Comparison of ENCODE assay signal across 8 cellular contexts in the genomic region with DNA sequence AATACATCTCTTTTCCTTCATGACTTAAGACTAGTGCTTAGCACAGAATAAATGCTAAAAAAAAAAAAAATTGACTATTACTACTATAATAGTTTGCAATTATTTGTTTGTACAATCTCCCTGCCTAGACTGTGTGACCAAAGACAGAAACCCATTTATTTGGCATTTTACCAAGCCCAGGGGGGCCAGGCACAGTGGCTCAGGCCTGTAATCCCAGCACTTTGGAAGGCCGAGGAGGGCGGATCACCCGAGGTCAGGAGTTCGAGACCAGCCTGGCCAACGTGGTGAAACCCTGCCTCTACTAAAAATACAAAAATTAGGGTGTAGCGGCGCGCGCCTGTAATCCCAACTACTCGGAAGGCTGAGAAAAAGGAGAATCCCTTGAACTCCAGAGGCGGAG. TPM values are rescaled to one million over a fixed set of nuclear protein-coding genes. Genes with fewer than 3 reads are reported as not detected.
A peak's percentile ranks its signal among the peaks of the same experiment; 100 is the strongest.
DNase-seq lines count a peak whose midpoint lies in the region; ATAC-seq and TF ChIP-seq lines count a peak whose summit lies in the region.

No MANE protein-coding gene starts in this region.

- TF ChIP-seq CTCF in activated CD8-positive, alpha-beta T cell treated with anti-CD3 and anti-CD28 coated beads for 36 hours (IDR thresholded peaks at IDR 0.05) = no peak
- no peak for TF ChIP-seq CTCF in suprapubic skin (IDR thresholded peaks at IDR 0.05)

- H3K4me3 ChIP-seq in iPS-18c (ENCODE audit: insufficient read depth, low read depth, low read length) (peak overlapping the region; percentile 94; the same call in 1 of the 2 replicates), suprapubic skin (peak overlapping the region; percentile 75)

- no peaks in the 10 kb centered on the region for H3K27me3 Mint-ChIP-seq in activated CD4-positive, alpha-beta T cell treated with anti-CD3 and anti-CD28 coated beads, Interleukin-2, amount 10 ng/mL, durations not matched to agents 24 days and 14 days
- no peaks in the 10 kb centered on the region for H3K27me3 Mint-ChIP-seq in activated CD8-positive, alpha-beta T cell treated with anti-CD3 and anti-CD28 coated beads for 36 hours

- peaks cover 41% of the 10 kb centered on the region for H3K4me1 ChIP-seq in suprapubic skin

- peak overlapping the region; percentile 97 for H3K4me3 Mint-ChIP-seq in activated CD4-positive, alpha-beta T cell treated with anti-CD3 and anti-CD28 coated beads, Interleukin-2, amount 10 ng/mL, durations not matched to agents 24 days and 14 days
- H3K4me3 Mint-ChIP-seq in activated CD8-positive, alpha-beta T cell treated with anti-CD3 and anti-CD28 coated beads for 36 hours = peak overlapping the region; percentile 92

- peaks cover 10% of the 10 kb centered on the region for H3K36me3 Mint-ChIP-seq in activated CD4-positive, alpha-beta T cell treated with anti-CD3 and anti-CD28 coated beads, Interleukin-2, amount 10 ng/mL, durations not matched to agents 24 days and 14 days (ENCODE audit: low read depth)
- H3K36me3 Mint-ChIP-seq in activated CD8-positive, alpha-beta T cell treated with anti-CD3 and anti-CD28 coated beads for 36 hours (ENCODE audit: low read depth) = peaks cover 12% of the 10 kb centered on the region

- CTCF ChIA-PET in activated CD8-positive, alpha-beta T cell treated with anti-CD3 and anti-CD28 coated beads for 36 hours (lab: Charles Lee) = interaction anchor here (1.2 to 2.6 kb wide), 2 partner anchors 9 to 18 kb away, joined by 8 to 16 read pairs; a partner anchor contains a TSS

- H3K27ac Mint-ChIP-seq in activated CD4-positive, alpha-beta T cell treated with anti-CD3 and anti-CD28 coated beads, Interleukin-2, amount 10 ng/mL, durations not matched to agents 24 days and 14 days = no peak overlapping the region
- peak overlapping the region; percentile 70 for H3K27ac Mint-ChIP-seq in activated CD8-positive, alpha-beta T cell treated with anti-CD3 and anti-CD28 coated beads for 36 hours

- no peak overlapping the region for H3K27ac ChIP-seq in suprapubic skin

- peaks cover 26% of the 10 kb centered on the region for H3K4me1 Mint-ChIP-seq in activated CD4-positive, alpha-beta T cell treated with anti-CD3 and anti-CD28 coated beads, Interleukin-2, amount 10 ng/mL, durations not matched to agents 24 days and 14 days
- peaks cover 40% of the 10 kb centered on the region for H3K4me1 Mint-ChIP-seq in activated CD8-positive, alpha-beta T cell treated with anti-CD3 and anti-CD28 coated beads for 36 hours (ENCODE audit: low read depth)

- no peaks in the 10 kb centered on the region for H3K36me3 ChIP-seq in suprapubic skin

- intact Hi-C loops in activated CD4-positive, alpha-beta T cell treated with anti-CD3 and anti-CD28 coated beads, Interleukin-2, amount 10 ng/mL, durations not matched to agents 24 days and 14 days (cut with micrococcal nuclease) = loop anchor here (5.0 kb wide), 2 partner anchors 33 to 1907 kb away; a partner anchor contains a TSS
- intact Hi-C loops in activated CD8-positive, alpha-beta T cell treated with anti-CD3 and anti-CD28 coated beads for 36 hours (cut with micrococcal nuclease) = no loop called here

- 48% methylated on average over 11 of the region's 11 CpGs for WGBS in suprapubic skin

- H3K9me3 Mint-ChIP-seq in activated CD4-positive, alpha-beta T cell treated with anti-CD3 and anti-CD28 coated beads, Interleukin-2, amount 10 ng/mL, durations not matched to agents 24 days and 14 days = no peaks in the 10 kb centered on the region
- no peaks in the 10 kb centered on the region for H3K9me3 Mint-ChIP-seq in activated CD8-positive, alpha-beta T cell treated with anti-CD3 and anti-CD28 coated beads for 36 hours

- ATAC-seq in activated CD8-positive, alpha-beta T cell treated with anti-CD3 and anti-CD28 coated beads for 36 hours = no peak
- ATAC-seq in HG02970 (IDR thresholded peaks at IDR 0.05; ENCODE audit: low FRiP score, unreplicated experiment) = no peak
- no peak for ATAC-seq in HG03354 (IDR thresholded peaks at IDR 0.05; ENCODE audit: poor library complexity, severe bottlenecking, unreplicated experiment)

- POLR2A ChIA-PET in activated CD8-positive, alpha-beta T cell treated with anti-CD3 and anti-CD28 coated beads for 36 hours (lab: Charles Lee) = interaction anchor here (0.9 to 4.2 kb wide), 2 partner anchors 9 to 17 kb away, joined by 3 to 59 read pairs; a partner anchor contains a TSS

- TF ChIP-seq EP300 in suprapubic skin (IDR thresholded peaks at IDR 0.05) = no peak

- H3K9me3 ChIP-seq in iPS-18c (ENCODE audit: control insufficient read depth, insufficient read depth, low read length) = no peaks in the 10 kb centered on the region
- H3K9me3 ChIP-seq in suprapubic skin = no peaks in the 10 kb centered on the region

- no peak for TF ChIP-seq POLR2A in suprapubic skin (IDR thresholded peaks at IDR 0.05)

- H3K27me3 ChIP-seq in suprapubic skin = no peaks in the 10 kb centered on the region

- no peak for DNase-seq in activated CD4-positive, alpha-beta T cell treated with anti-CD3 and anti-CD28 coated beads, Interleukin-2, amount 10 ng/mL, durations not matched to agents 24 days and 14 days
- DNase-seq in activated CD4-positive, alpha-beta T cell treated with anti-CD3 and anti-CD28 coated beads for 1 hour = no peak
- DNase-seq in activated CD8-positive, alpha-beta T cell treated with anti-CD3 and anti-CD28 coated beads for 36 hours = no peak
- DNase-seq in suprapubic skin (ENCODE audit: low spot score in 2 of 2) = no peak
- DNase-seq in germinal center (ENCODE audit: low spot score) = no peak

RNA-seq across cellular contexts. Expression of a gene that starts 1.4 kb away (rescaled TPM):
- total RNA-seq in activated CD4-positive, alpha-beta T cell treated with anti-CD3 and anti-CD28 coated beads, Interleukin-2, amount 10 ng/mL, durations not matched to agents 24 days and 14 days = 19.6 and 24.0 TPM in 2 replicates
- total RNA-seq in activated CD8-positive, alpha-beta T cell treated with anti-CD3 and anti-CD28 coated beads for 36 hours = 10 to 100 TPM; 22.9 to 25.3 TPM
- 10 to 100 TPM in 3 of 4 donors, 1 to 10 TPM in 1; 9.8 to 28.8 (median 12.6) TPM for total RNA-seq in suprapubic skin

RNA-seq across cellular contexts. Expression of a gene that starts 1.5 kb away (rescaled TPM):
- total RNA-seq in activated CD4-positive, alpha-beta T cell treated with anti-CD3 and anti-CD28 coated beads, Interleukin-2, amount 10 ng/mL, durations not matched to agents 24 days and 14 days = 24.1 and 24.9 TPM in 2 replicates
- 10 to 100 TPM; 15.6 to 19.2 TPM for total RNA-seq in activated CD8-positive, alpha-beta T cell treated with anti-CD3 and anti-CD28 coated beads for 36 hours
- 10 to 100 TPM; 30.9 to 86.1 (median 36.5) TPM for total RNA-seq in suprapubic skin

RNA-seq across cellular contexts. Expression of a gene that starts 17.8 kb away (rescaled TPM):
- total RNA-seq in activated CD4-positive, alpha-beta T cell treated with anti-CD3 and anti-CD28 coated beads, Interleukin-2, amount 10 ng/mL, durations not matched to agents 24 days and 14 days = 24.8 and 27.4 TPM in 2 replicates
- total RNA-seq in activated CD8-positive, alpha-beta T cell treated with anti-CD3 and anti-CD28 coated beads for 36 hours = 10 to 100 TPM; 19.8 to 20.4 TPM
- total RNA-seq in suprapubic skin = 1 to 10 TPM; 1.4 to 6.4 (median 3.0) TPM
